1 cellular context compared by ENCODE assay signal in the genomic region with DNA sequence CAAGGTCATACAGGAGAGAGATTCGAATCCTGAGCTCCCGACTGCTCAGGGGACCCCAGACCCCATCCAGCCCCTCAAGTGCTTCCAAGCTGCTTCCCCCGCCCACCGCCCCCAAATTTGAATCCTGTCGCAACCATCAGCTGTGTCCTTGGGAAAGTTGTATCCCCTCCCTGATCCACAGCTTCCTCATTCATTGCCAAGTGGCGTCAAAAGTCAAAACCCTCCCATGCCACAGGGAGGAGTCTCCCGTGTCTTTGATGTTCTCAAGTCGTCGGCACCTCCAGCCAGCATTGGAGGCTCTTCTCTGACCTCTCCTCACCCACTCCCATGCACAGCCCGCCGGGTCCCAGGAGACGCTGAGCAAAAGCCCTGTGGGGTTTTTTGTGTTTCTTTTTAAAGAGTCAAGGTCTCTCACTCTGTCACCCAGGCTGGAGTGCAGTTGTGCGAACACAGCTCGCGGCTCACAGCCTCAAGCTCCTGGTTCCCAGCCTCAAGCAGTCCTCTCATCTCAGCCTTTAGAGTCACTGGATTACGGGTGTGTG.
TF ChIP-seq lines count a peak whose summit lies in the region.

No MANE protein-coding gene starts in this region.

TF ChIP-seq in GM12878, 131 proteins besides CTCF, POLR2A, EP300 and RAD21 (continues in another document):
- TF ChIP-seq SMAD5 (IDR thresholded peaks at IDR 0.05; ENCODE audit: low read depth) (no peak), SMAD1 (IDR thresholded peaks at IDR 0.05; ENCODE audit: low read depth, partially characterized antibody) (peak; percentile 89), MXI1 (IDR thresholded peaks at IDR 0.05; ENCODE audit: low read depth, low read length) (no peak), STAT3 (IDR thresholded peaks at IDR 0.05; ENCODE audit: low read depth, low read length) (no peak), WRNIP1 (IDR thresholded peaks at IDR 0.05; ENCODE audit: borderline replicate concordance, low read depth, low read length) (no peak), PAX8 (IDR thresholded peaks at IDR 0.05) (no peak), NRF1 (conservative IDR thresholded peaks at IDR 0.05; ENCODE audit: low read depth, low read length) (no peak), ZBED1 (IDR thresholded peaks at IDR 0.05; ENCODE audit: borderline replicate concordance) (no peak), LARP7 (IDR thresholded peaks at IDR 0.05) (peak; percentile 51; the same call in 1 of the 2 replicates), SUPT20H (IDR thresholded peaks at IDR 0.05; ENCODE audit: borderline replicate concordance, control insufficient read depth, low read depth, low read length) (no peak), STAT1 (conservative IDR thresholded peaks at IDR 0.05) (peak; percentile 68; the same call in 1 of the 2 replicates), ASH2L (IDR thresholded peaks at IDR 0.05; ENCODE audit: borderline replicate concordance, low read depth) (no peak), RBBP5 (conservative IDR thresholded peaks at IDR 0.05) (no peak), RB1 (IDR thresholded peaks at IDR 0.05; ENCODE audit: borderline replicate concordance) (peak; percentile 99; the same call in 1 of the 2 replicates), HDAC2 (IDR thresholded peaks at IDR 0.05) (no peak), NBN (IDR thresholded peaks at IDR 0.05) (no peak; the same call in 1 of the 2 replicates), ZNF622 (IDR thresholded peaks at IDR 0.05) (no peak), SRF (IDR thresholded peaks at IDR 0.05; ENCODE audit: low read depth in 2 of 2, low read length in 2 of 2) (no peak), IKZF1 (conservative IDR thresholded peaks at IDR 0.05) (peak; percentile 91), NR2C1 (IDR thresholded peaks at IDR 0.05) (0 out of 2 replicates have a peak, but pooled peaks have one; percentile 15), RELA (IDR thresholded peaks at IDR 0.05; ENCODE audit: borderline replicate concordance, partially characterized antibody) (peak; percentile 47), TCF12 (IDR thresholded peaks at IDR 0.05; ENCODE audit: low read depth, low read length) (peak; percentile 93), HCFC1 (IDR thresholded peaks at IDR 0.05; ENCODE audit: low read length) (no peak)
- TF ChIP-seq, protein P1, sequence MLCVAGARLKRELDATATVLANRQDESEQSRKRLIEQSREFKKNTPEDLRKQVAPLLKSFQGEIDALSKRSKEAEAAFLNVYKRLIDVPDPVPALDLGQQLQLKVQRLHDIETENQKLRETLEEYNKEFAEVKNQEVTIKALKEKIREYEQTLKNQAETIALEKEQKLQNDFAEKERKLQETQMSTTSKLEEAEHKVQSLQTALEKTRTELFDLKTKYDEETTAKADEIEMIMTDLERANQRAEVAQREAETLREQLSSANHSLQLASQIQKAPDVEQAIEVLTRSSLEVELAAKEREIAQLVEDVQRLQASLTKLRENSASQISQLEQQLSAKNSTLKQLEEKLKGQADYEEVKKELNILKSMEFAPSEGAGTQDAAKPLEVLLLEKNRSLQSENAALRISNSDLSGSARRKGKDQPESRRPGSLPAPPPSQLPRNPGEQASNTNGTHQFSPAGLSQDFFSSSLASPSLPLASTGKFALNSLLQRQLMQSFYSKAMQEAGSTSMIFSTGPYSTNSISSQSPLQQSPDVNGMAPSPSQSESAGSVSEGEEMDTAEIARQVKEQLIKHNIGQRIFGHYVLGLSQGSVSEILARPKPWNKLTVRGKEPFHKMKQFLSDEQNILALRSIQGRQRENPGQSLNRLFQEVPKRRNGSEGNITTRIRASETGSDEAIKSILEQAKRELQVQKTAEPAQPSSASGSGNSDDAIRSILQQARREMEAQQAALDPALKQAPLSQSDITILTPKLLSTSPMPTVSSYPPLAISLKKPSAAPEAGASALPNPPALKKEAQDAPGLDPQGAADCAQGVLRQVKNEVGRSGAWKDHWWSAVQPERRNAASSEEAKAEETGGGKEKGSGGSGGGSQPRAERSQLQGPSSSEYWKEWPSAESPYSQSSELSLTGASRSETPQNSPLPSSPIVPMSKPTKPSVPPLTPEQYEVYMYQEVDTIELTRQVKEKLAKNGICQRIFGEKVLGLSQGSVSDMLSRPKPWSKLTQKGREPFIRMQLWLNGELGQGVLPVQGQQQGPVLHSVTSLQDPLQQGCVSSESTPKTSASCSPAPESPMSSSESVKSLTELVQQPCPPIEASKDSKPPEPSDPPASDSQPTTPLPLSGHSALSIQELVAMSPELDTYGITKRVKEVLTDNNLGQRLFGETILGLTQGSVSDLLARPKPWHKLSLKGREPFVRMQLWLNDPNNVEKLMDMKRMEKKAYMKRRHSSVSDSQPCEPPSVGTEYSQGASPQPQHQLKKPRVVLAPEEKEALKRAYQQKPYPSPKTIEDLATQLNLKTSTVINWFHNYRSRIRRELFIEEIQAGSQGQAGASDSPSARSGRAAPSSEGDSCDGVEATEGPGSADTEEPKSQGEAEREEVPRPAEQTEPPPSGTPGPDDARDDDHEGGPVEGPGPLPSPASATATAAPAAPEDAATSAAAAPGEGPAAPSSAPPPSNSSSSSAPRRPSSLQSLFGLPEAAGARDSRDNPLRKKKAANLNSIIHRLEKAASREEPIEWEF (IDR thresholded peaks at IDR 0.05; ENCODE audit: insufficient replicate concordance, low read depth, low read length): peak; percentile 99
- TF ChIP-seq, protein P2, sequence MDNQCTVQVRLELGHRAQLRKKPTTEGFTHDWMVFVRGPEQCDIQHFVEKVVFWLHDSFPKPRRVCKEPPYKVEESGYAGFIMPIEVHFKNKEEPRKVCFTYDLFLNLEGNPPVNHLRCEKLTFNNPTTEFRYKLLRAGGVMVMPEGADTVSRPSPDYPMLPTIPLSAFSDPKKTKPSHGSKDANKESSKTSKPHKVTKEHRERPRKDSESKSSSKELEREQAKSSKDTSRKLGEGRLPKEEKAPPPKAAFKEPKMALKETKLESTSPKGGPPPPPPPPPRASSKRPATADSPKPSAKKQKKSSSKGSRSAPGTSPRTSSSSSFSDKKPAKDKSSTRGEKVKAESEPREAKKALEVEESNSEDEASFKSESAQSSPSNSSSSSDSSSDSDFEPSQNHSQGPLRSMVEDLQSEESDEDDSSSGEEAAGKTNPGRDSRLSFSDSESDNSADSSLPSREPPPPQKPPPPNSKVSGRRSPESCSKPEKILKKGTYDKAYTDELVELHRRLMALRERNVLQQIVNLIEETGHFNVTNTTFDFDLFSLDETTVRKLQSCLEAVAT (IDR thresholded peaks at IDR 0.05): no peak; the same call in 1 of the 2 replicates
- TF ChIP-seq, protein P3, sequence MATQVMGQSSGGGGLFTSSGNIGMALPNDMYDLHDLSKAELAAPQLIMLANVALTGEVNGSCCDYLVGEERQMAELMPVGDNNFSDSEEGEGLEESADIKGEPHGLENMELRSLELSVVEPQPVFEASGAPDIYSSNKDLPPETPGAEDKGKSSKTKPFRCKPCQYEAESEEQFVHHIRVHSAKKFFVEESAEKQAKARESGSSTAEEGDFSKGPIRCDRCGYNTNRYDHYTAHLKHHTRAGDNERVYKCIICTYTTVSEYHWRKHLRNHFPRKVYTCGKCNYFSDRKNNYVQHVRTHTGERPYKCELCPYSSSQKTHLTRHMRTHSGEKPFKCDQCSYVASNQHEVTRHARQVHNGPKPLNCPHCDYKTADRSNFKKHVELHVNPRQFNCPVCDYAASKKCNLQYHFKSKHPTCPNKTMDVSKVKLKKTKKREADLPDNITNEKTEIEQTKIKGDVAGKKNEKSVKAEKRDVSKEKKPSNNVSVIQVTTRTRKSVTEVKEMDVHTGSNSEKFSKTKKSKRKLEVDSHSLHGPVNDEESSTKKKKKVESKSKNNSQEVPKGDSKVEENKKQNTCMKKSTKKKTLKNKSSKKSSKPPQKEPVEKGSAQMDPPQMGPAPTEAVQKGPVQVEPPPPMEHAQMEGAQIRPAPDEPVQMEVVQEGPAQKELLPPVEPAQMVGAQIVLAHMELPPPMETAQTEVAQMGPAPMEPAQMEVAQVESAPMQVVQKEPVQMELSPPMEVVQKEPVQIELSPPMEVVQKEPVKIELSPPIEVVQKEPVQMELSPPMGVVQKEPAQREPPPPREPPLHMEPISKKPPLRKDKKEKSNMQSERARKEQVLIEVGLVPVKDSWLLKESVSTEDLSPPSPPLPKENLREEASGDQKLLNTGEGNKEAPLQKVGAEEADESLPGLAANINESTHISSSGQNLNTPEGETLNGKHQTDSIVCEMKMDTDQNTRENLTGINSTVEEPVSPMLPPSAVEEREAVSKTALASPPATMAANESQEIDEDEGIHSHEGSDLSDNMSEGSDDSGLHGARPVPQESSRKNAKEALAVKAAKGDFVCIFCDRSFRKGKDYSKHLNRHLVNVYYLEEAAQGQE (IDR thresholded peaks at IDR 0.05; ENCODE audit: low read depth, low read length): no peak
- TF ChIP-seq, protein P4, sequence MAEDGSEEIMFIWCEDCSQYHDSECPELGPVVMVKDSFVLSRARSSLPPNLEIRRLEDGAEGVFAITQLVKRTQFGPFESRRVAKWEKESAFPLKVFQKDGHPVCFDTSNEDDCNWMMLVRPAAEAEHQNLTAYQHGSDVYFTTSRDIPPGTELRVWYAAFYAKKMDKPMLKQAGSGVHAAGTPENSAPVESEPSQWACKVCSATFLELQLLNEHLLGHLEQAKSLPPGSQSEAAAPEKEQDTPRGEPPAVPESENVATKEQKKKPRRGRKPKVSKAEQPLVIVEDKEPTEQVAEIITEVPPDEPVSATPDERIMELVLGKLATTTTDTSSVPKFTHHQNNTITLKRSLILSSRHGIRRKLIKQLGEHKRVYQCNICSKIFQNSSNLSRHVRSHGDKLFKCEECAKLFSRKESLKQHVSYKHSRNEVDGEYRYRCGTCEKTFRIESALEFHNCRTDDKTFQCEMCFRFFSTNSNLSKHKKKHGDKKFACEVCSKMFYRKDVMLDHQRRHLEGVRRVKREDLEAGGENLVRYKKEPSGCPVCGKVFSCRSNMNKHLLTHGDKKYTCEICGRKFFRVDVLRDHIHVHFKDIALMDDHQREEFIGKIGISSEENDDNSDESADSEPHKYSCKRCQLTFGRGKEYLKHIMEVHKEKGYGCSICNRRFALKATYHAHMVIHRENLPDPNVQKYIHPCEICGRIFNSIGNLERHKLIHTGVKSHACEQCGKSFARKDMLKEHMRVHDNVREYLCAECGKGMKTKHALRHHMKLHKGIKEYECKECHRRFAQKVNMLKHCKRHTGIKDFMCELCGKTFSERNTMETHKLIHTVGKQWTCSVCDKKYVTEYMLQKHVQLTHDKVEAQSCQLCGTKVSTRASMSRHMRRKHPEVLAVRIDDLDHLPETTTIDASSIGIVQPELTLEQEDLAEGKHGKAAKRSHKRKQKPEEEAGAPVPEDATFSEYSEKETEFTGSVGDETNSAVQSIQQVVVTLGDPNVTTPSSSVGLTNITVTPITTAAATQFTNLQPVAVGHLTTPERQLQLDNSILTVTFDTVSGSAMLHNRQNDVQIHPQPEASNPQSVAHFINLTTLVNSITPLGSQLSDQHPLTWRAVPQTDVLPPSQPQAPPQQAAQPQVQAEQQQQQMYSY (CRISPR knock-in tag; IDR thresholded peaks at IDR 0.05): no peak
- TF ChIP-seq, protein P5, sequence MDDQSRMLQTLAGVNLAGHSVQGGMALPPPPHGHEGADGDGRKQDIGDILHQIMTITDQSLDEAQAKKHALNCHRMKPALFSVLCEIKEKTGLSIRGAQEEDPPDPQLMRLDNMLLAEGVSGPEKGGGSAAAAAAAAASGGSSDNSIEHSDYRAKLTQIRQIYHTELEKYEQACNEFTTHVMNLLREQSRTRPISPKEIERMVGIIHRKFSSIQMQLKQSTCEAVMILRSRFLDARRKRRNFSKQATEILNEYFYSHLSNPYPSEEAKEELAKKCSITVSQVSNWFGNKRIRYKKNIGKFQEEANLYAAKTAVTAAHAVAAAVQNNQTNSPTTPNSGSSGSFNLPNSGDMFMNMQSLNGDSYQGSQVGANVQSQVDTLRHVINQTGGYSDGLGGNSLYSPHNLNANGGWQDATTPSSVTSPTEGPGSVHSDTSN (IDR thresholded peaks at IDR 0.05; ENCODE audit: insufficient replicate concordance, low read depth, low read length): no peak
- TF ChIP-seq, protein P6, sequence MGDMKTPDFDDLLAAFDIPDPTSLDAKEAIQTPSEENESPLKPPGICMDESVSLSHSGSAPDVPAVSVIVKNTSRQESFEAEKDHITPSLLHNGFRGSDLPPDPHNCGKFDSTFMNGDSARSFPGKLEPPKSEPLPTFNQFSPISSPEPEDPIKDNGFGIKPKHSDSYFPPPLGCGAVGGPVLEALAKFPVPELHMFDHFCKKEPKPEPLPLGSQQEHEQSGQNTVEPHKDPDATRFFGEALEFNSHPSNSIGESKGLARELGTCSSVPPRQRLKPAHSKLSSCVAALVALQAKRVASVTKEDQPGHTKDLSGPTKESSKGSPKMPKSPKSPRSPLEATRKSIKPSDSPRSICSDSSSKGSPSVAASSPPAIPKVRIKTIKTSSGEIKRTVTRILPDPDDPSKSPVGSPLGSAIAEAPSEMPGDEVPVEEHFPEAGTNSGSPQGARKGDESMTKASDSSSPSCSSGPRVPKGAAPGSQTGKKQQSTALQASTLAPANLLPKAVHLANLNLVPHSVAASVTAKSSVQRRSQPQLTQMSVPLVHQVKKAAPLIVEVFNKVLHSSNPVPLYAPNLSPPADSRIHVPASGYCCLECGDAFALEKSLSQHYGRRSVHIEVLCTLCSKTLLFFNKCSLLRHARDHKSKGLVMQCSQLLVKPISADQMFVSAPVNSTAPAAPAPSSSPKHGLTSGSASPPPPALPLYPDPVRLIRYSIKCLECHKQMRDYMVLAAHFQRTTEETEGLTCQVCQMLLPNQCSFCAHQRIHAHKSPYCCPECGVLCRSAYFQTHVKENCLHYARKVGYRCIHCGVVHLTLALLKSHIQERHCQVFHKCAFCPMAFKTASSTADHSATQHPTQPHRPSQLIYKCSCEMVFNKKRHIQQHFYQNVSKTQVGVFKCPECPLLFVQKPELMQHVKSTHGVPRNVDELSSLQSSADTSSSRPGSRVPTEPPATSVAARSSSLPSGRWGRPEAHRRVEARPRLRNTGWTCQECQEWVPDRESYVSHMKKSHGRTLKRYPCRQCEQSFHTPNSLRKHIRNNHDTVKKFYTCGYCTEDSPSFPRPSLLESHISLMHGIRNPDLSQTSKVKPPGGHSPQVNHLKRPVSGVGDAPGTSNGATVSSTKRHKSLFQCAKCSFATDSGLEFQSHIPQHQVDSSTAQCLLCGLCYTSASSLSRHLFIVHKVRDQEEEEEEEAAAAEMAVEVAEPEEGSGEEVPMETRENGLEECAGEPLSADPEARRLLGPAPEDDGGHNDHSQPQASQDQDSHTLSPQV (IDR thresholded peaks at IDR 0.05): peak; percentile 77; the same call in 1 of the 2 replicates
- TF ChIP-seq, protein P7, sequence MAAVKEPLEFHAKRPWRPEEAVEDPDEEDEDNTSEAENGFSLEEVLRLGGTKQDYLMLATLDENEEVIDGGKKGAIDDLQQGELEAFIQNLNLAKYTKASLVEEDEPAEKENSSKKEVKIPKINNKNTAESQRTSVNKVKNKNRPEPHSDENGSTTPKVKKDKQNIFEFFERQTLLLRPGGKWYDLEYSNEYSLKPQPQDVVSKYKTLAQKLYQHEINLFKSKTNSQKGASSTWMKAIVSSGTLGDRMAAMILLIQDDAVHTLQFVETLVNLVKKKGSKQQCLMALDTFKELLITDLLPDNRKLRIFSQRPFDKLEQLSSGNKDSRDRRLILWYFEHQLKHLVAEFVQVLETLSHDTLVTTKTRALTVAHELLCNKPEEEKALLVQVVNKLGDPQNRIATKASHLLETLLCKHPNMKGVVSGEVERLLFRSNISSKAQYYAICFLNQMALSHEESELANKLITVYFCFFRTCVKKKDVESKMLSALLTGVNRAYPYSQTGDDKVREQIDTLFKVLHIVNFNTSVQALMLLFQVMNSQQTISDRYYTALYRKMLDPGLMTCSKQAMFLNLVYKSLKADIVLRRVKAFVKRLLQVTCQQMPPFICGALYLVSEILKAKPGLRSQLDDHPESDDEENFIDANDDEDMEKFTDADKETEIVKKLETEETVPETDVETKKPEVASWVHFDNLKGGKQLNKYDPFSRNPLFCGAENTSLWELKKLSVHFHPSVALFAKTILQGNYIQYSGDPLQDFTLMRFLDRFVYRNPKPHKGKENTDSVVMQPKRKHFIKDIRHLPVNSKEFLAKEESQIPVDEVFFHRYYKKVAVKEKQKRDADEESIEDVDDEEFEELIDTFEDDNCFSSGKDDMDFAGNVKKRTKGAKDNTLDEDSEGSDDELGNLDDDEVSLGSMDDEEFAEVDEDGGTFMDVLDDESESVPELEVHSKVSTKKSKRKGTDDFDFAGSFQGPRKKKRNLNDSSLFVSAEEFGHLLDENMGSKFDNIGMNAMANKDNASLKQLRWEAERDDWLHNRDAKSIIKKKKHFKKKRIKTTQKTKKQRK (IDR thresholded peaks at IDR 0.05; ENCODE audit: low read depth, low read length): no peak
